8 cellular contexts compared by ENCODE assay signal in the genomic region with DNA sequence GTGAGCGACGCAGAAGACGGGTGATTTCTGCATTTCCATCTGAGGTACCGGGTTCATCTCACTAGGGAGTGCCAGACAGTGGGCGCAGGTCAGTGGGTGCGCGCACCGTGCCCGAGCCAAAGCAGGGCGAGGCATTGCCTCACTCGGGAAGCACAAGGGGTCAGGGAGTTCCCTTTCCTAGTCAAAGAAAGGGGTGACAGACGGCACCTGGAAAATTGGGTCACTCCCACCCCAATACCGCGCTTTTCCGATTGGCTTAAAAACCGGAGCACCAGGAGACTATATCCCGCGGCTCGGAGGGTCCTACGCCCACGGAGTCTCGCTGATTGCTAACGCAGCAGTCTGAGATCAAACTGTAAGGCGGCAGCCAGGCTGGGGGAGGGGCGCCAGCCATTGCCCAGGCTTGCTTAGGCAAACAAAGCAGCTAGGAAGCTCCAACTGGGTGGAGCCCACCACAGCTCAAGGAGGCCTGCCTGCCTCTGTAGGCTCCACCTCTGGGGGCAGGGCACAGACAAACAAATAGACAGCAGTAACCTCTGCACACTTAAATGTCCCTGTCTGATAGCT. TPM values are rescaled to one million over a fixed set of nuclear protein-coding genes. Genes with fewer than 3 reads are reported as not detected.
DNase-seq lines count a peak whose midpoint lies in the region; ATAC-seq and TF ChIP-seq lines count a peak whose summit lies in the region.
"Not testable (repeated sequence)": the region's sequence is repeated elsewhere in the genome, so short reads cannot be mapped to it uniquely, and the experiment has no call there.

No MANE protein-coding gene starts in this region.

- not testable (repeated sequence) for BruUV-seq in Calu3 (replicated peaks; lab: Mats Ljungman, UMichigan)

- not testable (repeated sequence) for H3K9me3 ChIP-seq in MG63; RWPE2 (ENCODE audit: severe bottlenecking); colonic mucosa; iPS-15b (ENCODE audit: control insufficient read depth, insufficient read depth, low read length); prostate gland

- H3K36me3 ChIP-seq in MG63; RWPE2 (ENCODE audit: low read depth); colonic mucosa; iPS-15b (ENCODE audit: control insufficient read depth, insufficient read depth, low read length); prostate gland: not testable (repeated sequence)

- H3K9ac ChIP-seq in colonic mucosa (ENCODE audit: low read depth in 2 of 2, low read length in 2 of 2): peak overlapping the region; percentile 19 to 63
- H3K9ac ChIP-seq in iPS-15b (ENCODE audit: low read depth, low read length): peak overlapping the region; percentile 76

- H3K4me3 Mint-ChIP-seq in Calu3 (ENCODE audit: low read depth, unreplicated experiment): peak overlapping the region; percentile 76
- peak overlapping the region; percentile 83 for H3K4me3 Mint-ChIP-seq in stimulated activated memory B cell treated with anti-CD40 and anti-IgM and Interleukin-4, amounts not matched to agents 10 μg/mL and 1 μg/mL and 100 μg/mL, for 72 hours

- ATAC-seq in RWPE2 (ENCODE audit: low read depth): peak; percentile 67
- ATAC-seq in stimulated activated memory B cell treated with anti-CD40 and anti-IgM and Interleukin-4, amounts not matched to agents 10 μg/mL and 1 μg/mL and 100 μg/mL, for 72 hours: not testable (repeated sequence)

- H3K27ac Mint-ChIP-seq in Calu3 (ENCODE audit: unreplicated experiment): peak overlapping the region; percentile 64
- H3K27ac Mint-ChIP-seq in stimulated activated memory B cell treated with anti-CD40 and anti-IgM and Interleukin-4, amounts not matched to agents 10 μg/mL and 1 μg/mL and 100 μg/mL, for 72 hours: peak overlapping the region; percentile 77

- H3K4me1 ChIP-seq in RWPE2 (ENCODE audit: insufficient read depth, poor library complexity, severe bottlenecking); colonic mucosa; iPS-15b (ENCODE audit: control insufficient read depth, insufficient read depth, low read length); prostate gland (replicated peaks): not testable (repeated sequence)

- H3K27ac ChIP-seq in RWPE2 (ENCODE audit: poor library complexity, severe bottlenecking): peak overlapping the region; percentile 59
- H3K27ac ChIP-seq in colonic mucosa: peak overlapping the region; percentile 60
- peak overlapping the region; percentile 73 to 74 for H3K27ac ChIP-seq in prostate gland

- CTCF ChIA-PET in Calu3 (lab: Charles Lee): not testable (repeated sequence)

- not testable (repeated sequence) for H3K4me1 Mint-ChIP-seq in Calu3 (ENCODE audit: low read depth, unreplicated experiment)
- H3K4me1 Mint-ChIP-seq in stimulated activated memory B cell treated with anti-CD40 and anti-IgM and Interleukin-4, amounts not matched to agents 10 μg/mL and 1 μg/mL and 100 μg/mL, for 72 hours: peaks cover 12% of the 10 kb centered on the region

- 2% methylated on average over 25 of the region's 25 CpGs for WGBS in prostate gland

- not testable (repeated sequence) for H3K9me3 Mint-ChIP-seq in Calu3 (ENCODE audit: low read depth, unreplicated experiment); stimulated activated memory B cell treated with anti-CD40 and anti-IgM and Interleukin-4, amounts not matched to agents 10 μg/mL and 1 μg/mL and 100 μg/mL, for 72 hours

- TF ChIP-seq CTCF in Calu3 (IDR thresholded peaks at IDR 0.05; ENCODE audit: unreplicated experiment); RWPE2 (IDR thresholded peaks at IDR 0.05; ENCODE audit: poor library complexity, severe bottlenecking); colonic mucosa (IDR thresholded peaks at IDR 0.05): not testable (repeated sequence)
- peak in 1 of 4 experiments; percentile 12 for TF ChIP-seq CTCF in prostate gland (IDR thresholded peaks at IDR 0.05)

- intact Hi-C loops in Calu3 (cut with micrococcal nuclease; ENCODE audit: unreplicated experiment); colonic mucosa (cut with DNase I); prostate gland (cut with DNase I): not testable (repeated sequence)

- not testable (repeated sequence) for TF ChIP-seq POLR2A in prostate gland (IDR thresholded peaks at IDR 0.05)

- H3K4me3 ChIP-seq in MG63 (peak overlapping the region; percentile 47), RWPE2 (ENCODE audit: severe bottlenecking) (peak overlapping the region; percentile 39), colonic mucosa (peak overlapping the region; percentile 49), iPS-15b (ENCODE audit: low read depth, low read length) (peak overlapping the region; percentile 54), prostate gland (peak overlapping the region; percentile 42 to 53)

- DNase-seq in Calu3: peak; percentile 69
- peak; percentile 75 for DNase-seq in MG63
- DNase-seq in RWPE2 (ENCODE audit: low spot score): peak; percentile 88
- DNase-seq in activated T-cell treated with anti-CD3 and anti-CD28 coated beads for 1 hour (ENCODE audit: low read depth): peak; percentile 60
- DNase-seq in colonic mucosa: peak; percentile 82
- DNase-seq in prostate gland (ENCODE audit: low spot score): peak; percentile 88

- not testable (repeated sequence) for H3K36me3 Mint-ChIP-seq in Calu3 (ENCODE audit: insufficient read depth, unreplicated experiment)
- H3K36me3 Mint-ChIP-seq in stimulated activated memory B cell treated with anti-CD40 and anti-IgM and Interleukin-4, amounts not matched to agents 10 μg/mL and 1 μg/mL and 100 μg/mL, for 72 hours: peaks cover 14% of the 10 kb centered on the region

- H3K27me3 Mint-ChIP-seq in Calu3 (ENCODE audit: unreplicated experiment); stimulated activated memory B cell treated with anti-CD40 and anti-IgM and Interleukin-4, amounts not matched to agents 10 μg/mL and 1 μg/mL and 100 μg/mL, for 72 hours: not testable (repeated sequence)

- not testable (repeated sequence) for H3K27me3 ChIP-seq in MG63; RWPE2 (ENCODE audit: insufficient read depth, poor library complexity, severe bottlenecking); colonic mucosa; iPS-15b (ENCODE audit: control insufficient read depth, insufficient read depth, low read length); prostate gland (replicated peaks; ENCODE audit: insufficient read depth)

RNA-seq across cellular contexts. Expression of gene NSUN6, which starts 23.9 kb away (rescaled TPM):
- 10.5 and 14.5 TPM in 2 replicates for total RNA-seq in Calu3 (2022)
- 5.4 and 8.4 TPM in 2 replicates for total RNA-seq in MG63 (2014; rRNA removed; shearing (Covaris generic); ENCODE audit: low replicate concordance)
- total RNA-seq in colonic mucosa: 10 to 100 TPM in 1 of 2 donors, 1 to 10 TPM in 1; 8.3 to 13.1 TPM
- 10 to 100 TPM; 11.7 to 17.1 TPM for total RNA-seq in prostate gland

RNA-seq across cellular contexts. Expression of gene ARL5B, which starts 31.7 kb away (rescaled TPM):
- total RNA-seq in Calu3 (2022): 15.3 and 17.7 TPM in 2 replicates
- 5.8 and 12.8 TPM in 2 replicates for total RNA-seq in MG63 (2014; rRNA removed; shearing (Covaris generic); ENCODE audit: low replicate concordance)
- total RNA-seq in colonic mucosa: 10 to 100 TPM; 14.0 to 31.2 TPM
- total RNA-seq in prostate gland: 10 to 100 TPM; 10.7 to 14.5 TPM
